21 cellular contexts compared by ENCODE assay signal in the genomic region with DNA sequence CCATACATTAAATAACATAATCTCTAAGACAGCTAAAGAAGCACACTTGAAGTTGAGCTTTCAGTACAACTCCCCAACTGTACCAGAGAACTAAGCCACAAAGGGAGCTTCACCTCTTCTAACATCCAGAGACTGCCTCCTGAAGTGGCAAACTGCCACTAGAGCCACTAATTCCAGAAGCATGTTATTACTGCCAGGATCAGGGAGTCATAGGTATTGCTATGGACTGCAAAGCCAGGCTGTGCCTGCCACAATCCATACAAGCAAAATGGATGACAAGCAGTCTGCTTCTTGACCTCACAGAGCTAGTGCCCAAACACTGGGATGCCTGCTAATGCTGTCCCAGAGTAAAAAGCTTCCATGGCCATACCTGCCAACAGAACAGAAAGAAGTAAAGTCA.
"Had no signal": no experiment of that assay in that cellular context is flagged by ENCODE, and none has a peak within 500 bp of the region (broad histone marks: within the 10 kb centered on the region; RNA-seq: fewer than 3 reads in every experiment).

No MANE protein-coding gene starts in this region.

- H3K9me3 ChIP-seq: ovary, testis had no signal

- ATAC-seq: activated CD8-positive, alpha-beta T cell treated with anti-CD3 and anti-CD28 coated beads, Interleukin-2, amount 10 ng/mL, durations not matched to agents 7 days and 5 days; gastrocnemius medialis; natural killer cell; psoas muscle; stimulated activated memory B cell treated with anti-CD40 and anti-IgM and Interleukin-4, amounts not matched to agents 10 μg/mL and 1 μg/mL and 100 μg/mL, for 72 hours; upper lobe of right lung had no signal

- H3K27me3 ChIP-seq: gastrocnemius medialis, heart left ventricle, ovary, sigmoid colon, testis, upper lobe of right lung had no signal

- H3K4me1 ChIP-seq: psoas muscle, spleen, testis, upper lobe of right lung had no signal

- H3K27ac ChIP-seq: coronary artery, gastrocnemius medialis, heart left ventricle, ovary, psoas muscle, sigmoid colon, spleen, testis, upper lobe of right lung had no signal

- H3K4me3 ChIP-seq: coronary artery, gastrocnemius medialis, heart left ventricle, ovary, psoas muscle, sigmoid colon, spleen, testis, upper lobe of right lung had no signal

- DNase-seq: activated CD4-positive, alpha-beta T cell treated with anti-CD3 and anti-CD28 coated beads, Interleukin-2, amount 10 ng/mL, durations not matched to agents 24 days and 14 days; activated CD8-positive, alpha-beta T cell treated with anti-CD3 and anti-CD28 coated beads, Interleukin-2, amount 10 ng/mL, durations not matched to agents 7 days and 5 days; activated naive CD4-positive, alpha-beta T cell treated with Interleukin-2 at 50 U/mL for 16 hours; activated naive CD8-positive, alpha-beta T cell treated with anti-CD3 and anti-CD28 coated beads, Interleukin-2, amount 10 ng/mL, durations not matched to agents 7 days and 5 days; activated T-cell treated with anti-CD3 and anti-CD28 coated beads, Interleukin-2, amount 50 U/mL, for 24 hours; amygdala; erythroblast; gastrocnemius medialis; heart left ventricle; mesendoderm; natural killer cell; ovary; psoas muscle; sigmoid colon; spleen; stimulated activated CD4-positive, alpha-beta T cell treated with anti-CD3 and anti-CD28 coated beads, Interleukin-4, amount 100 ng/mL, for 4 hours; T1000; testis; upper lobe of right lung had no signal

- H3K36me3 ChIP-seq: gastrocnemius medialis, heart left ventricle, ovary, sigmoid colon, spleen, upper lobe of right lung had no signal
